ENCODE assay signal across 8 cellular contexts in the genomic region with DNA sequence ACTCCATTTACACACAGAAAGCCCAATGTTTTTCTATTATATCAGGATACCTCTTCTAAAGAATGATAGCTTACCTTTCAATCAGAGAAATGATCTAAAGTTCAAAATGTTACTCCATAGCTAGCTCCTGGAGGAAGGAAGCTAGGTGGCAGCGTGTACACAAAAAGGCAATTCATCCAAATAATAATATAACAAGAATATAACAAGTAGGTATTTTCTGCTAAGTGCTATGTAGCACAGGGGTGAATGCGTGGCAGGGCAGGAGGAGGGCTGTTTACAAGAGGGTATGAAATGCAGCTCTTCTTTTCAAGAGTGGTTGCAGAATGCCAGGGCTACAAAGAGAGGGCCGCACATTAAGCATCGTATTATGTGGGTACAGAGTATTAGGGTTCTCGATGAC. TPM values are rescaled to one million over a fixed set of nuclear protein-coding genes. Genes with fewer than 3 reads are reported as not detected.
DNase-seq lines count a peak whose midpoint lies in the region; ATAC-seq, FAIRE-seq and TF ChIP-seq lines count a peak whose summit lies in the region.

No MANE protein-coding gene starts in this region.

- POLR2A ChIA-PET in GM12878 (lab: Charles Lee): interaction anchor here (0.5 to 9.8 kb wide), 9 partner anchors 12 to 422 kb away, joined by 3 to 130 read pairs (median 3); no protein-coding TSS in a partner anchor

- CTCF ChIA-PET in GM12878 (lab: Yijun Ruan, JAX): interaction anchor here (0.6 to 2.6 kb wide), 18 partner anchors 9 to 1705 kb away, joined by 3 to 17 read pairs (median 4); no protein-coding TSS in a partner anchor

- H3K79me2 ChIP-seq in GM12878 (ENCODE audit: control insufficient read depth, insufficient read depth, low read length): peaks cover 36% of the 10 kb centered on the region

- H3K27ac ChIP-seq in GM12878 (ENCODE audit: control insufficient read depth, insufficient read depth) (peak overlapping the region; percentile 87), right lobe of liver (peak overlapping the region; percentile 59 to 90 (median 70)), urinary bladder (ENCODE audit: low read depth) (peak overlapping the region; percentile 88)

- SMC1A ChIA-PET in GM12878 (lab: Charles Lee; ENCODE audit: uncharacterized antibody, unreplicated experiment): interaction anchor here (0.6 to 6.8 kb wide), 19 partner anchors 10 to 291 kb away, joined by 3 to 122 read pairs (median 4); no protein-coding TSS in a partner anchor

- no peak for FAIRE-seq in GM12878 (lab: Jason Lieb, UNC)

- peak overlapping the region; percentile 68 for H3K9ac ChIP-seq in GM12878 (ENCODE audit: control insufficient read depth, insufficient read depth, low read length)

- peak overlapping the region; percentile 93 for H3K4me2 ChIP-seq in GM12878 (ENCODE audit: control insufficient read depth, insufficient read depth)

- no peaks in the 10 kb centered on the region for H4K20me1 ChIP-seq in GM12878 (ENCODE audit: control insufficient read depth, insufficient read depth)

- H3K27me3 ChIP-seq in GM12878 (replicated peaks in 1 of 2; ENCODE audit: control insufficient read depth in 2 of 2, insufficient read depth in 2 of 2, low read length in 1 of 2): no peaks in the 10 kb centered on the region
- no peaks in the 10 kb centered on the region for H3K27me3 ChIP-seq in right lobe of liver

- no peak for TF ChIP-seq EP300 in GM12878 (IDR thresholded peaks at IDR 0.05; ENCODE audit: borderline replicate concordance in 1 of 2, control insufficient read depth in 1 of 2, low read depth in 2 of 2, low read length in 2 of 2)

- DNase-seq in GM12878 (ENCODE audit: low read depth, low spot score) (no peak), right lobe of liver (no peak), superior temporal gyrus (ENCODE audit: extremely low spot score) (no peak)
- no peak for DNase-seq in stimulated activated naive CD4-positive, alpha-beta T cell (lab: John Stamatoyannopoulos, UW)

- H3K36me3 ChIP-seq in GM12878 (ENCODE audit: control insufficient read depth in 2 of 2, insufficient read depth in 2 of 2, low read length in 1 of 2) (no peaks in the 10 kb centered on the region; a peak in 1 of 4 replicates), right lobe of liver (no peaks in the 10 kb centered on the region), urinary bladder (ENCODE audit: insufficient read depth) (no peaks in the 10 kb centered on the region)

- no peak for TF ChIP-seq POLR2A in GM12878 (IDR thresholded peaks at IDR 0.05; ENCODE audit: low read depth, low read length)
- no peak for TF ChIP-seq POLR2A in right lobe of liver (IDR thresholded peaks at IDR 0.05)

- TF ChIP-seq CTCF in GM12875 (IDR thresholded peaks at IDR 0.05; ENCODE audit: borderline replicate concordance, insufficient read depth, low read depth, low read length) (no peak), GM12878 (IDR thresholded peaks at IDR 0.05 in 2 of 3, conservative IDR thresholded peaks at IDR 0.05 in 1 of 3; ENCODE audit: control insufficient read depth in 2 of 3, extremely low read depth in 1 of 3, insufficient read depth in 1 of 3, low read depth in 3 of 3, low read length in 3 of 3) (no peak), right lobe of liver (IDR thresholded peaks at IDR 0.05) (no peak)

- no peaks in the 10 kb centered on the region; the same call in 1 of the 2 replicates for H3K4me1 ChIP-seq in GM12878 (ENCODE audit: control insufficient read depth, insufficient read depth, low read length)
- peaks cover 0 to 4% (median 0%) of the 10 kb centered on the region in 4 donors for H3K4me1 ChIP-seq in right lobe of liver
- H3K4me1 ChIP-seq in urinary bladder (ENCODE audit: insufficient read depth): no peaks in the 10 kb centered on the region

- in situ Hi-C loops in GM12878 (cut with MboI): no loop called here

- intact Hi-C loops in GM12878 (cut with micrococcal nuclease; ENCODE audit: unreplicated experiment): loop anchor here (5.0 kb wide), 2 partner anchors 99 to 439 kb away; a partner anchor contains a TSS
- intact Hi-C loops in right lobe of liver (cut with DNase I): no loop called here

- peak overlapping the region; percentile 54 for H3K4me3 ChIP-seq in GM12875 (ENCODE audit: low read depth, low read length)
- peak overlapping the region; percentile 51 for H3K4me3 ChIP-seq in GM12878
- H3K4me3 ChIP-seq in right lobe of liver: peak overlapping the region; percentile 53 to 88 (median 84)
- peak overlapping the region; percentile 12 for H3K4me3 ChIP-seq in urinary bladder (ENCODE audit: low read depth, low read length)

- ATAC-seq in HG03575 (IDR thresholded peaks at IDR 0.05; ENCODE audit: extremely low read depth, insufficient number of reproducible peaks, low FRiP score, unreplicated experiment) (peak; percentile 1), GM12878 (peak; percentile 16), right lobe of liver (peak in 3 of 4 donors; percentile 1 to 7 (median 1)), HG03469 (IDR thresholded peaks at IDR 0.05; ENCODE audit: unreplicated experiment) (no peak)

- RAD21 ChIA-PET in GM12878 (lab: Charles Lee; ENCODE audit: unreplicated experiment): interaction anchor here (0.8 to 6.5 kb wide), 12 partner anchors 12 to 468 kb away, joined by 3 to 102 read pairs (median 3); a partner anchor contains a TSS

- peak overlapping the region; percentile 95 for H2AFZ ChIP-seq in GM12878 (ENCODE audit: control insufficient read depth, low read depth, low read length)

- TSS peak; percentile 95 for BruUV-seq in GM12878 (replicated peaks; lab: Mats Ljungman, UMichigan)

- 10% methylated on average over 5 of the region's 5 CpGs for WGBS in GM12878 (ENCODE audit: insufficient coverage, insufficient replicate concordance, low lambda C conversion rate, missing lambda C conversion rate)
- WGBS in right lobe of liver (ENCODE audit: insufficient coverage, low coverage, low lambda C conversion rate, missing lambda C conversion rate): 63% methylated on average over 5 of the region's 5 CpGs
- 43% methylated on average over 5 of the region's 5 CpGs for WGBS in urinary bladder

- TF ChIP-seq RAD21 in GM12878 (IDR thresholded peaks at IDR 0.05; ENCODE audit: insufficient read depth, low read depth, low read length): no peak

- H3K9me3 ChIP-seq in GM12878 (replicated peaks; ENCODE audit: control insufficient read depth, insufficient read depth, low read length) (no peaks in the 10 kb centered on the region), right lobe of liver (no peaks in the 10 kb centered on the region)

TF ChIP-seq in GM12878, 131 proteins besides CTCF, POLR2A, EP300 and RAD21 (continues in another document):
- TF ChIP-seq, protein P1, sequence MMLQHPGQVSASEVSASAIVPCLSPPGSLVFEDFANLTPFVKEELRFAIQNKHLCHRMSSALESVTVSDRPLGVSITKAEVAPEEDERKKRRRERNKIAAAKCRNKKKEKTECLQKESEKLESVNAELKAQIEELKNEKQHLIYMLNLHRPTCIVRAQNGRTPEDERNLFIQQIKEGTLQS (IDR thresholded peaks at IDR 0.05; ENCODE audit: borderline replicate concordance, extremely low read depth, low read depth, low read length): no peak

RNA-seq across cellular contexts. Expression of a gene that starts 0.7 kb away (rescaled TPM):
- total RNA-seq in GM12878 (2013; cell fraction: nucleolus; rRNA removed): 13.3 and 15.0 TPM in 2 replicates
- 4.5 and 4.9 TPM in 2 replicates for total RNA-seq in GM12878 (2014; rRNA removed)
- 8.1 and 9.9 TPM in 2 replicates for total RNA-seq in GM12878 (2014; rRNA removed; fragmentation: Illumina TruSeq; extraction: Trizol)
- total RNA-seq in GM12878 (2021): 4.5 and 4.7 TPM in 2 replicates
- 1.8 TPM for polyA plus RNA-seq in GM12878 (2011; ENCODE audit: low read depth)
- 12.0 and 22.9 TPM in 2 replicates for polyA plus RNA-seq in GM12878 (2011; rRNA removed)
- 4.4 and 6.9 TPM in 2 replicates for polyA plus RNA-seq in GM12878 (2011; cell fraction: cytosol; rRNA removed)
- polyA plus RNA-seq in GM12878 (2011; cell fraction: nucleus; rRNA removed): 3.6 and 4.2 TPM in 2 replicates
- 2.8 and 6.6 TPM in 2 replicates for polyA plus RNA-seq in GM12878 (2012)
- 7.9 and 9.6 TPM in 2 replicates for polyA plus RNA-seq in GM12878 (2014; fragmentation: Illumina TruSeq; extraction: Trizol)
- polyA plus RNA-seq in GM12878 (2014; fragmentation: Nextera tagmentation; extraction: Ambion mirVana): 1 to 10 TPM; 5.2 to 7.0 TPM
- 3.6 and 5.6 TPM in 2 replicates for polyA plus RNA-seq in GM12878 (2014; rRNA removed)
- polyA plus RNA-seq in GM12878 (2016; fragmentation: Nextera tagmentation; extraction: Ambion mirVana): 10 to 100 TPM in 1 of 2 experiments, 1 to 10 TPM in 1; 9.0 to 10.1 TPM
- 2.0 and 2.6 TPM in 2 replicates for polyA minus RNA-seq in GM12878 (2011; rRNA and poly(A)+ RNA removed)
- polyA minus RNA-seq in GM12878 (2011; cell fraction: cytosol; rRNA and poly(A)+ RNA removed): 2.4 and 3.1 TPM in 2 replicates
- polyA minus RNA-seq in GM12878 (2011; cell fraction: nucleus; rRNA and poly(A)+ RNA removed): 1.8 and 2.1 TPM in 2 replicates
- 1 to 10 TPM in 5 of 6 experiments, under 1 TPM in 1; 0.88 to 2.0 (median 1.8) TPM for total RNA-seq in right lobe of liver
- total RNA-seq in urinary bladder: 12.5 TPM
- 7.0 TPM for polyA plus RNA-seq in urinary bladder

RNA-seq across cellular contexts. Expression of a gene that starts 50.9 kb away (rescaled TPM):
- 0.54 and 1.2 TPM in 2 replicates for total RNA-seq in GM12878 (2013; cell fraction: nucleolus; rRNA removed)
- total RNA-seq in GM12878 (2014; rRNA removed): under 0.01 and 0.16 TPM in 2 replicates
- 0.13 and 0.14 TPM in 2 replicates for total RNA-seq in GM12878 (2014; rRNA removed; fragmentation: Illumina TruSeq; extraction: Trizol)
- 0.08 and 0.16 TPM in 2 replicates for total RNA-seq in GM12878 (2021)
- polyA plus RNA-seq in GM12878 (2011; ENCODE audit: low read depth): 0.01 TPM
- polyA plus RNA-seq in GM12878 (2011; rRNA removed): 0.04 and 0.09 TPM in 2 replicates
- polyA plus RNA-seq in GM12878 (2011; cell fraction: cytosol; rRNA removed): under 0.01 and 0.01 TPM in 2 replicates
- polyA plus RNA-seq in GM12878 (2011; cell fraction: nucleus; rRNA removed): 0.06 and 0.15 TPM in 2 replicates
- polyA plus RNA-seq in GM12878 (2012): 0.03 and 0.07 TPM in 2 replicates
- 0.06 and 0.10 TPM in 2 replicates for polyA plus RNA-seq in GM12878 (2014; fragmentation: Illumina TruSeq; extraction: Trizol)
- under 1 TPM; 0.04 to 0.11 TPM for polyA plus RNA-seq in GM12878 (2014; fragmentation: Nextera tagmentation; extraction: Ambion mirVana)
- polyA plus RNA-seq in GM12878 (2014; rRNA removed): 0.05 and 0.09 TPM in 2 replicates
- under 1 TPM in 1 of 2 experiments, not detected in 1; 0.08 TPM for polyA plus RNA-seq in GM12878 (2016; fragmentation: Nextera tagmentation; extraction: Ambion mirVana)
- 0.05 and 0.07 TPM in 2 replicates for polyA minus RNA-seq in GM12878 (2011; rRNA and poly(A)+ RNA removed)
- polyA minus RNA-seq in GM12878 (2011; cell fraction: cytosol; rRNA and poly(A)+ RNA removed): not detected in 2 replicates
- 0.10 and 0.24 TPM in 2 replicates for polyA minus RNA-seq in GM12878 (2011; cell fraction: nucleus; rRNA and poly(A)+ RNA removed)
- total RNA-seq in right lobe of liver: under 1 TPM in 1 of 6 experiments, not detected in 5; 0.02 TPM
- 4.1 TPM for total RNA-seq in urinary bladder
- 0.05 TPM for polyA plus RNA-seq in urinary bladder

Comparison
In these comparisons a context has a peak if more than half of its experiments do, and no peak if none do; other contexts are left out.
1. H3K4me3 ChIP-seq: peak in every context shown above with its lines; median percentile 84 in right lobe of liver; 54 in GM12875; 51 in GM12878; 12 in urinary bladder.